ENCODE assay signal across 3 cellular contexts in genomic region chr14:82410064-82410463, GRCh38.
"Had no signal": no experiment of that assay in that cellular context is flagged by ENCODE, and none has a peak within 500 bp of the region (broad histone marks: within the 10 kb centered on the region; RNA-seq: fewer than 3 reads in every experiment).

No MANE protein-coding gene starts in this region.

- H3K4me3 ChIP-seq: GM12878 had no signal

- DNase-seq: GDM1, GF-D8 had no signal
